ENCODE assay signal across 9 cellular contexts in genomic region chr1:148353461-148354283, GRCh38.
DNase-seq lines count a peak whose midpoint lies in the region; ATAC-seq and TF ChIP-seq lines count a peak whose summit lies in the region.
"Had no signal": no experiment of that assay in that cellular context is flagged by ENCODE, and none has a peak within 500 bp of the region (broad histone marks: within the 10 kb centered on the region; RNA-seq: fewer than 3 reads in every experiment).

No MANE protein-coding gene starts in this region.

- H3K36me3 Mint-ChIP-seq in naive thymus-derived CD4-positive, alpha-beta T cell = no peaks in the 10 kb centered on the region

- in situ Hi-C loops in G401 (cut with HindIII; ENCODE audit: low sequenced_read_pairs) = no loop called here

- peaks cover 5% of the 10 kb centered on the region; the same call in 1 of the 2 replicates for H3K4me1 ChIP-seq in HUES6 (ENCODE audit: control insufficient read depth, insufficient read depth, low read length)
- H3K4me1 ChIP-seq in naive thymus-derived CD4-positive, alpha-beta T cell (ENCODE audit: control insufficient read depth in 2 of 2, insufficient read depth in 2 of 2, low read length in 2 of 2) = no peaks in the 10 kb centered on the region
- no peaks in the 10 kb centered on the region for H3K4me1 ChIP-seq in sigmoid colon

- H3K36me3 ChIP-seq in HUES6 (ENCODE audit: control insufficient read depth, insufficient read depth, low read length) = no peaks in the 10 kb centered on the region
- no peaks in the 10 kb centered on the region for H3K36me3 ChIP-seq in naive thymus-derived CD4-positive, alpha-beta T cell (ENCODE audit: control insufficient read depth in 2 of 3, insufficient read depth in 3 of 3, low read length in 3 of 3)
- no peaks in the 10 kb centered on the region for H3K36me3 ChIP-seq in sigmoid colon

- H3K9me3 ChIP-seq in HUES6 (ENCODE audit: control insufficient read depth, insufficient read depth, low read depth, low read length) (no peaks in the 10 kb centered on the region), sigmoid colon (no peaks in the 10 kb centered on the region)
- H3K9me3 ChIP-seq in naive thymus-derived CD4-positive, alpha-beta T cell (ENCODE audit: control insufficient read depth in 2 of 3, low read length in 3 of 3) = no peaks in the 10 kb centered on the region

- H3K27me3 ChIP-seq in HUES6 (ENCODE audit: control insufficient read depth, insufficient read depth, low read length) (peaks cover 31% of the 10 kb centered on the region; the same call in 1 of the 2 replicates), sigmoid colon (peaks cover 0 to 88% (median 43%) of the 10 kb centered on the region in 3 donors)
- H3K27me3 ChIP-seq in naive thymus-derived CD4-positive, alpha-beta T cell (ENCODE audit: control insufficient read depth in 2 of 2, insufficient read depth in 2 of 2, low read length in 2 of 2) = peaks cover 0 to 5% of the 10 kb centered on the region in 2 donors

- peak overlapping the region in 5 of 10 donors; percentile 31 to 75 (median 49) for H3K4me3 Mint-ChIP-seq in naive thymus-derived CD4-positive, alpha-beta T cell

- H3K9me3 Mint-ChIP-seq in naive thymus-derived CD4-positive, alpha-beta T cell = no peaks in the 10 kb centered on the region

- CTCF ChIA-PET in naive thymus-derived CD4-positive, alpha-beta T cell (lab: Charles Lee) = no interaction called here

- TF ChIP-seq POLR2A in sigmoid colon (IDR thresholded peaks at IDR 0.05) = no peak

- peak overlapping the region in 1 of 9 donors; percentile 65 for H3K27ac Mint-ChIP-seq in naive thymus-derived CD4-positive, alpha-beta T cell

- peak; percentile 62 for DNase-seq in G401 (ENCODE audit: low spot score)
- DNase-seq in dedifferentiated amniotic fluid mesenchymal stem cell (ENCODE audit: extremely low spot score) = peak; percentile 51
- peak in 6 of 9 donors; percentile 14 to 55 (median 34) for DNase-seq in naive thymus-derived CD4-positive, alpha-beta T cell
- no peak for DNase-seq in NCI-H2029 (lab: John Stamatoyannopoulos, UW)
- DNase-seq in sigmoid colon = no peak
- DNase-seq in NAMALWA (ENCODE audit: low spot score) = no peak

- H3K4me3 ChIP-seq in HUES6 (ENCODE audit: low read depth, low read length) = peak overlapping the region; percentile 54
- no peak overlapping the region for H3K4me3 ChIP-seq in naive thymus-derived CD4-positive, alpha-beta T cell (ENCODE audit: low read length)
- H3K4me3 ChIP-seq in sigmoid colon = no peak overlapping the region

- H3K9ac ChIP-seq in HUES6 (ENCODE audit: low read length) = no peak overlapping the region
- H3K9ac ChIP-seq: KMS-11 had no signal

- ATAC-seq in naive thymus-derived CD4-positive, alpha-beta T cell = no peak
- no peak for ATAC-seq in GM21381 (IDR thresholded peaks at IDR 0.05; ENCODE audit: unreplicated experiment)

- intact Hi-C loops in naive thymus-derived CD4-positive, alpha-beta T cell (cut with micrococcal nuclease) = loop anchor here in 1 of 2 donors (5.0 kb wide), 1 partner anchor 36 kb away; no protein-coding TSS in a partner anchor
- intact Hi-C loops in sigmoid colon (cut with DNase I) = no loop called here

- peaks cover 0 to 27% (median 7%) of the 10 kb centered on the region in 7 donors for H3K4me1 Mint-ChIP-seq in naive thymus-derived CD4-positive, alpha-beta T cell

- WGBS in sigmoid colon, 2 donors = 53 to 81% methylated on average over 31 of the region's 31 CpGs

- no peak for TF ChIP-seq CTCF in sigmoid colon (IDR thresholded peaks at IDR 0.05)

- TF ChIP-seq EP300 in sigmoid colon (IDR thresholded peaks at IDR 0.05) = no peak

- peaks cover 25 to 93% (median 74%) of the 10 kb centered on the region in 5 donors for H3K27me3 Mint-ChIP-seq in naive thymus-derived CD4-positive, alpha-beta T cell

- H3K27ac ChIP-seq in HUES6 (ENCODE audit: low read depth, low read length) (no peak overlapping the region), sigmoid colon (no peak overlapping the region)
- H3K27ac ChIP-seq in naive thymus-derived CD4-positive, alpha-beta T cell (ENCODE audit: low read depth, low read length) = no peak overlapping the region
- H3K27ac ChIP-seq: KMS-11 had no signal

- POLR2A ChIA-PET in naive thymus-derived CD4-positive, alpha-beta T cell (lab: Charles Lee) = interaction anchor here (0.8 to 2.1 kb wide), 2 partner anchors 11 kb away, joined by 3 to 4 read pairs; no protein-coding TSS in a partner anchor

Comparison
In these comparisons a context has a peak if more than half of its experiments do, and no peak if none do; other contexts are left out.
1. DNase-seq: peak in G401 (single experiment), dedifferentiated amniotic fluid mesenchymal stem cell (single experiment) and naive thymus-derived CD4-positive, alpha-beta T cell (6 of 9); none in NCI-H2029 (single experiment), sigmoid colon (single experiment) and NAMALWA (single experiment).